ENCODE assay signal across 15 cellular contexts in genomic region chr1:179126338-179127060, GRCh38. TPM values are rescaled to one million over a fixed set of nuclear protein-coding genes. Genes with fewer than 3 reads are reported as not detected.
DNase-seq lines count a peak whose midpoint lies in the region; ATAC-seq and TF ChIP-seq lines count a peak whose summit lies in the region.
"Had no signal": no experiment of that assay in that cellular context is flagged by ENCODE, and none has a peak within 500 bp of the region (broad histone marks: within the 10 kb centered on the region; RNA-seq: fewer than 3 reads in every experiment).

No MANE protein-coding gene starts in this region.

- H3K4me3 Mint-ChIP-seq in activated T-cell treated with anti-CD3 and anti-CD28 coated beads, Interleukin-2, amount 50 U/mL, for 72 hours, result no peak overlapping the region
- H3K4me3 Mint-ChIP-seq in WTC11 (no peak overlapping the region), immature natural killer cell (no peak overlapping the region)
- H3K4me3 Mint-ChIP-seq: H9 had no signal

- in situ Hi-C loops in astrocyte of the spinal cord (cut with HindIII; ENCODE audit: low sequenced_read_pairs), result no loop called here

- peaks cover 2 to 18% (median 11%) of the 10 kb centered on the region in 5 donors for H3K4me1 ChIP-seq in subcutaneous abdominal adipose tissue (ENCODE audit: control insufficient read depth in 5 of 5, insufficient read depth in 5 of 5, low read length in 5 of 5)

- H3K36me3 ChIP-seq in subcutaneous abdominal adipose tissue (ENCODE audit: control insufficient read depth in 5 of 5, insufficient read depth in 5 of 5, low read length in 5 of 5), result peaks cover 3 to 22% (median 10%) of the 10 kb centered on the region in 5 donors

- TF ChIP-seq CTCF in astrocyte of the spinal cord (IDR thresholded peaks at IDR 0.05; ENCODE audit: low read depth, low read length) (no peak), WTC11 (IDR thresholded peaks at IDR 0.05) (no peak)

- no peaks in the 10 kb centered on the region for H3K27me3 ChIP-seq in subcutaneous abdominal adipose tissue (ENCODE audit: control insufficient read depth in 5 of 5, insufficient read depth in 4 of 5, low read length in 5 of 5)

- no peak for ATAC-seq in activated T-cell treated with anti-CD3 and anti-CD28 coated beads, Interleukin-2, amount 50 U/mL, for 72 hours (replicated peaks in 1 of 2)
- ATAC-seq in left lobe of liver (peak; percentile 86), WTC11 (no peak), GM21381 (IDR thresholded peaks at IDR 0.05; ENCODE audit: unreplicated experiment) (no peak)

- CTCF ChIA-PET in WTC11 (lab: Charles Lee), result no interaction called here

- no peaks in the 10 kb centered on the region for H3K9me3 Mint-ChIP-seq in activated T-cell treated with anti-CD3 and anti-CD28 coated beads, Interleukin-2, amount 50 U/mL, for 72 hours
- H3K9me3 Mint-ChIP-seq in WTC11 (no peaks in the 10 kb centered on the region), immature natural killer cell (no peaks in the 10 kb centered on the region)
- H3K9me3 Mint-ChIP-seq: H9 had no signal

- H3K9ac ChIP-seq in subcutaneous abdominal adipose tissue (ENCODE audit: low read length in 5 of 5), result no peak overlapping the region

- H3K4me1 Mint-ChIP-seq in activated T-cell treated with anti-CD3 and anti-CD28 coated beads, Interleukin-2, amount 50 U/mL, for 72 hours (ENCODE audit: low read depth), result peaks cover 26% of the 10 kb centered on the region
- H3K4me1 Mint-ChIP-seq in WTC11 (no peaks in the 10 kb centered on the region), immature natural killer cell (peaks cover 15 to 16% of the 10 kb centered on the region in 2 donors)
- H3K4me1 Mint-ChIP-seq: H9 had no signal

- H3K4me3 ChIP-seq in astrocyte of the spinal cord (ENCODE audit: low read depth, low read length) (no peak overlapping the region), subcutaneous abdominal adipose tissue (ENCODE audit: low read depth in 1 of 5, low read length in 5 of 5) (no peak overlapping the region)

- no peaks in the 10 kb centered on the region for H3K27me3 Mint-ChIP-seq in activated T-cell treated with anti-CD3 and anti-CD28 coated beads, Interleukin-2, amount 50 U/mL, for 72 hours (ENCODE audit: low read depth)
- H3K27me3 Mint-ChIP-seq in WTC11 (ENCODE audit: low read depth) (no peaks in the 10 kb centered on the region), immature natural killer cell (ENCODE audit: low read depth in 3 of 3) (no peaks in the 10 kb centered on the region)

- peak overlapping the region; percentile 43 for H3K27ac ChIP-seq in subcutaneous abdominal adipose tissue (ENCODE audit: low read depth, low read length)
- H3K27ac ChIP-seq: 22Rv1, HL-60 had no signal

- POLR2A ChIA-PET in WTC11 (lab: Charles Lee), result no interaction called here

- no peak for DNase-seq in activated T-cell treated with anti-CD3 and anti-CD28 coated beads, Interleukin-2, amount 50 U/mL, for 72 hours
- DNase-seq in activated T-cell treated with anti-CD3 and anti-CD28 coated beads, Interleukin-2, amount 50 U/mL, for 48 hours, result no peak
- peak; percentile 65 for DNase-seq in astrocyte of the spinal cord (ENCODE audit: low read depth, low spot score)
- DNase-seq in left lobe of liver (ENCODE audit: low spot score), result peak; percentile 81
- no peak for DNase-seq in WTC11 (ENCODE audit: low spot score)
- no peak for DNase-seq in immature natural killer cell
- DNase-seq: activated naive CD4-positive, alpha-beta T cell treated with Interleukin-2 at 50 U/mL for 16 hours; H9; Karpas-422; NCI-H2029; retina had no signal

- H3K9me3 ChIP-seq in subcutaneous abdominal adipose tissue (ENCODE audit: control insufficient read depth in 5 of 5, low read length in 5 of 5), result no peaks in the 10 kb centered on the region

- peak overlapping the region; percentile 73 for H3K27ac Mint-ChIP-seq in activated T-cell treated with anti-CD3 and anti-CD28 coated beads, Interleukin-2, amount 50 U/mL, for 72 hours
- H3K27ac Mint-ChIP-seq in WTC11 (no peak overlapping the region), immature natural killer cell (peak overlapping the region in 1 of 6 donors; percentile 40)

- H3K36me3 Mint-ChIP-seq in activated T-cell treated with anti-CD3 and anti-CD28 coated beads, Interleukin-2, amount 50 U/mL, for 72 hours (ENCODE audit: insufficient read depth in 2 of 2), result peaks cover 1 to 2% of the 10 kb centered on the region in 2 donors
- H3K36me3 Mint-ChIP-seq in WTC11 (peaks cover 15% of the 10 kb centered on the region), immature natural killer cell (peaks cover 4 to 6% (median 5%) of the 10 kb centered on the region in 3 donors)

TF ChIP-seq in WTC11, 78 proteins besides CTCF, POLR2A, EP300 and RAD21:
- TF ChIP-seq HMGXB4 (CRISPR knock-in tag; IDR thresholded peaks at IDR 0.05) (no peak), ZNF121 (CRISPR knock-in tag; IDR thresholded peaks at IDR 0.05) (no peak), FOXP1 (CRISPR knock-in tag; IDR thresholded peaks at IDR 0.05; ENCODE audit: borderline replicate concordance) (no peak)

RNA-seq across cellular contexts. Expression of gene TOR3A, which starts 44.6 kb away (rescaled TPM):
- total RNA-seq in activated T-cell treated with anti-CD3 and anti-CD28 coated beads, Interleukin-2, amount 50 U/mL, for 72 hours, result 10 to 100 TPM; 34.0 to 38.9 TPM
- total RNA-seq in left lobe of liver, result 13.8 TPM
- 17.2 to 20.5 TPM (median 18.0 TPM) in 3 replicates for total RNA-seq in WTC11 (2021)
- polyA plus RNA-seq in immature natural killer cell, result 10 to 100 TPM; 41.3 to 64.3 (median 45.2) TPM

Comparison
In these comparisons a context has a peak if more than half of its experiments do, and no peak if none do; other contexts are left out.
1. DNase-seq: peak in astrocyte of the spinal cord (single experiment) and left lobe of liver (single experiment); none in activated T-cell treated with anti-CD3 and anti-CD28 coated beads, Interleukin-2, amount 50 U/mL, for 72 hours (0 of 2), activated T-cell treated with anti-CD3 and anti-CD28 coated beads, Interleukin-2, amount 50 U/mL, for 48 hours (0 of 2), WTC11 (single experiment) and immature natural killer cell (0 of 3).